In genomic region chr11:74206746-74207145, GRCh38 we compare ENCODE assay signal across 29 cellular contexts.
"Had no signal": no experiment of that assay in that cellular context is flagged by ENCODE, and none has a peak within 500 bp of the region (broad histone marks: within the 10 kb centered on the region; RNA-seq: fewer than 3 reads in every experiment).

No MANE protein-coding gene starts in this region.

- DNase-seq: activated B cell treated with CpG ODN at 0.5 μM for 24 hours; activated CD4-positive, alpha-beta memory T cell treated with anti-CD3 and anti-CD28 coated beads for 36 hours; activated CD4-positive, alpha-beta T cell treated with anti-CD3 and anti-CD28 coated beads for 4 hours; activated CD4-positive, alpha-beta T cell treated with anti-CD3 and anti-CD28 coated beads, Interleukin-2, amount 10 ng/mL, durations not matched to agents 24 days and 14 days; activated CD4-positive, alpha-beta T cell treated with anti-CD3 and anti-CD28 coated beads, Interleukin-2, amount 50 U/mL, for 1 hour; activated CD4-positive, alpha-beta T cell treated with anti-CD3 and anti-CD28 coated beads, Interleukin-2, amount 50 U/mL, for 4 hours; activated CD4-positive, CD25-positive, alpha-beta regulatory T cell treated with anti-CD3 and anti-CD28 coated beads, Interleukin-2, amount 50 U/mL, for 72 hours; activated CD8-positive, alpha-beta memory T cell treated with anti-CD3 and anti-CD28 coated beads, Interleukin-2, amount 50 U/mL, for 4 hours; activated CD8-positive, alpha-beta T cell treated with anti-CD3 and anti-CD28 coated beads for 36 hours; activated effector memory CD4-positive, alpha-beta T cell treated with anti-CD3 and anti-CD28 coated beads, Interleukin-2, amount 50 U/mL, for 16 hours; activated gamma-delta T cell treated with Interleukin-2 at 50 U/mL for 16 hours; activated naive CD4-positive, alpha-beta T cell; activated naive CD4-positive, alpha-beta T cell treated with anti-CD3 and anti-CD28 coated beads for 36 hours; activated naive CD4-positive, alpha-beta T cell treated with anti-CD3 and anti-CD28 coated beads, Interleukin-2, amount 50 U/mL, for 16 hours; activated naive CD8-positive, alpha-beta T cell treated with anti-CD3 and anti-CD28 coated beads for 36 hours; activated T-cell treated with anti-CD3 and anti-CD28 coated beads for 4 hours; activated T-cell treated with anti-CD3 and anti-CD28 coated beads, Interleukin-2, amount 50 U/mL, for 1 hour; activated T-cell treated with anti-CD3 and anti-CD28 coated beads, Interleukin-2, amount 50 U/mL, for 4 hours; activated T-cell treated with anti-CD3 and anti-CD28 coated beads, Interleukin-2, amount 50 U/mL, for 72 hours; adrenal gland; amniotic stem cell; aorta; body of pancreas; brain microvascular endothelial cell; central memory CD4-positive, alpha-beta T cell; T-helper 2 cell; T-helper 9 cell had no signal

- ATAC-seq: activated CD8-positive, alpha-beta T cell treated with anti-CD3 and anti-CD28 coated beads for 36 hours; activated naive CD4-positive, alpha-beta T cell treated with anti-CD3 and anti-CD28 coated beads, Interleukin-2, amount 50 U/mL, for 72 hours; activated T-cell treated with anti-CD3 and anti-CD28 coated beads, Interleukin-2, amount 50 U/mL, for 4 hours; activated T-cell treated with anti-CD3 and anti-CD28 coated beads, Interleukin-2, amount 50 U/mL, for 72 hours; activated T-helper 17 cell treated with anti-CD3 and anti-CD28 coated beads, Interleukin-2, amount 50 U/mL, for 72 hours; body of pancreas had no signal
